In the genomic region with DNA sequence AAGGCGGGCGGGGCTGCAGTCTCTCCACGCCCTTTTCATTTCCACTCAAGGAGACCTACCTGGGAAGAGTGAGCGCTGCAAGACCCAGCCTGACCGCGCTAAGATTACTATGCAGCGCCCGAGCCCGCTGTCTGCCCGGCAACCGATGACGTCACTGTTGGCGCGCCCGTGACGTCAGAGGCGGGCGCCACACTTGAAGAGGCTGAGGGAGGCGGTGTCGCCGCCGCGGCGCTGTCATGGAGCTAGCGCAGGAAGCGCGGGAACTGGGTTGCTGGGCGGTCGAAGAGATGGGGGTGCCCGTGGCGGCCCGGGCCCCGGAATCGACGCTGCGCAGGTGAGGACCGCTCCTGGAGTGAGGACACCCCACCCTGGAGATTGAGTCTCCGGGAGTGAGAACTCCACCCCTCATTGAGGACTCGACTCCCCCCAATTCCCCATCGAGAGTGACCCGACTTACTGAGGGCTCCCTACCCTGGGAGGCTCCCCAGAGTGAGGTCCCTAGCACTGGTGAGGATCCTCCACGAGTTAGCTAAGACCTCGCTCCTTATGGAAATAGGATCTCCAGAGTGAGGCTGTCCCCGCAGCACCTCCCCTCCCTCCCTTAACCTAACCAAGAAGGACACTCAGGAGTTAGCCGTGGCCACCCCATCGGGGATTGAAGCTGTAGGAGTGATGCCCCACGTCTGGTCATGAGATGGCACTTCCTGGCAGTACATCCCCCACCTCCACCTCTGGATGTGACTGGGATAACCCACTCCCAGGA, we compare ENCODE assay signal across 1 cellular context.
TF ChIP-seq lines count a peak whose summit lies in the region.

A gene with protein sequence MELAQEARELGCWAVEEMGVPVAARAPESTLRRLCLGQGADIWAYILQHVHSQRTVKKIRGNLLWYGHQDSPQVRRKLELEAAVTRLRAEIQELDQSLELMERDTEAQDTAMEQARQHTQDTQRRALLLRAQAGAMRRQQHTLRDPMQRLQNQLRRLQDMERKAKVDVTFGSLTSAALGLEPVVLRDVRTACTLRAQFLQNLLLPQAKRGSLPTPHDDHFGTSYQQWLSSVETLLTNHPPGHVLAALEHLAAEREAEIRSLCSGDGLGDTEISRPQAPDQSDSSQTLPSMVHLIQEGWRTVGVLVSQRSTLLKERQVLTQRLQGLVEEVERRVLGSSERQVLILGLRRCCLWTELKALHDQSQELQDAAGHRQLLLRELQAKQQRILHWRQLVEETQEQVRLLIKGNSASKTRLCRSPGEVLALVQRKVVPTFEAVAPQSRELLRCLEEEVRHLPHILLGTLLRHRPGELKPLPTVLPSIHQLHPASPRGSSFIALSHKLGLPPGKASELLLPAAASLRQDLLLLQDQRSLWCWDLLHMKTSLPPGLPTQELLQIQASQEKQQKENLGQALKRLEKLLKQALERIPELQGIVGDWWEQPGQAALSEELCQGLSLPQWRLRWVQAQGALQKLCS (plus strand): TSS at position 177 of the 763 bp plus-strand sequence. CDS start 60 bp downstream, at position 237.

TF ChIP-seq in H1, 55 proteins besides CTCF, POLR2A, EP300 and RAD21 (continues in another document):
- TF ChIP-seq NRF1 (IDR thresholded peaks at IDR 0.05; ENCODE audit: low read depth, low read length) (no peak), GABPA (IDR thresholded peaks at IDR 0.05; ENCODE audit: borderline replicate concordance, insufficient read depth, low read length) (no peak), TCF12 (IDR thresholded peaks at IDR 0.05; ENCODE audit: low read depth, low read length) (no peak), POLR2AphosphoS5 (IDR thresholded peaks at IDR 0.05; ENCODE audit: low read depth, low read length) (peak; percentile 65), KDM5A (IDR thresholded peaks at IDR 0.05; ENCODE audit: low read length) (peak; percentile 71), EZH2 (IDR thresholded peaks at IDR 0.05; ENCODE audit: low read depth, low read length, severe bottlenecking) (no peak), CEBPB (IDR thresholded peaks at IDR 0.05; ENCODE audit: low read depth, low read length) (peak; percentile 9; the same call in 1 of the 2 replicates), SIRT6 (IDR thresholded peaks at IDR 0.05; ENCODE audit: low read length) (no peak), JUN (IDR thresholded peaks at IDR 0.05; ENCODE audit: low read depth, low read length) (peak; percentile 95), TBP (IDR thresholded peaks at IDR 0.05; ENCODE audit: low read depth, low read length) (peak; percentile 69), NANOG (IDR thresholded peaks at IDR 0.05; ENCODE audit: insufficient read depth, low read depth, low read length, poor library complexity, severe bottlenecking) (no peak), EGR1 (IDR thresholded peaks at IDR 0.05; ENCODE audit: borderline replicate concordance, low read depth, low read length) (no peak), ASH2L (IDR thresholded peaks at IDR 0.05; ENCODE audit: low read length) (peak; percentile 47), SP2 (IDR thresholded peaks at IDR 0.05; ENCODE audit: low read length) (no peak), CHD2 (IDR thresholded peaks at IDR 0.05; ENCODE audit: low read length) (peak; percentile 69; the same call in 1 of the 2 replicates), HDAC2 (IDR thresholded peaks at IDR 0.05; ENCODE audit: borderline replicate concordance in 1 of 2, low read depth in 2 of 2, low read length in 2 of 2) (peak in 1 of 2 experiments; percentile 83; a peak in 1 of 4 replicates), CTBP2 (IDR thresholded peaks at IDR 0.05; ENCODE audit: borderline replicate concordance, insufficient read depth, insufficient read length, low read length) (no peak), CBX5 (IDR thresholded peaks at IDR 0.05; ENCODE audit: low read depth, low read length) (no peak), CBX8 (IDR thresholded peaks at IDR 0.05; ENCODE audit: borderline replicate concordance, low read depth, low read length) (no peak), TEAD4 (IDR thresholded peaks at IDR 0.05; ENCODE audit: low read depth, low read length) (no peak), KDM4A (IDR thresholded peaks at IDR 0.05; ENCODE audit: low read depth, low read length, severe bottlenecking) (peak; percentile 100), RFX5 (IDR thresholded peaks at IDR 0.05; ENCODE audit: borderline replicate concordance, low read depth, low read length) (peak; percentile 100), SRF (IDR thresholded peaks at IDR 0.05; ENCODE audit: low read depth, low read length) (peak; percentile 90), SP1 (IDR thresholded peaks at IDR 0.05; ENCODE audit: low read depth, low read length) (peak; percentile 63; the same call in 1 of the 2 replicates), SIN3A (conservative IDR thresholded peaks at IDR 0.05 in 1 of 2, IDR thresholded peaks at IDR 0.05 in 1 of 2; ENCODE audit: low read depth in 1 of 2, low read length in 2 of 2) (peak; percentile 65 to 96; a peak in 2 of 4 replicates), JUND (IDR thresholded peaks at IDR 0.05; ENCODE audit: low read length) (peak; percentile 100), RXRA (IDR thresholded peaks at IDR 0.05; ENCODE audit: insufficient read depth, low read depth, low read length) (no peak), GTF2F1 (IDR thresholded peaks at IDR 0.05; ENCODE audit: borderline replicate concordance, low read depth, low read length) (peak; percentile 59; the same call in 1 of the 2 replicates), PHF8 (conservative IDR thresholded peaks at IDR 0.05; ENCODE audit: low read depth, low read length) (peak; percentile 68; the same call in 1 of the 2 replicates), RNF2 (IDR thresholded peaks at IDR 0.05; ENCODE audit: borderline replicate concordance, low read depth, low read length, missing control alignments, poor library complexity, severe bottlenecking) (no peak), YY1 (IDR thresholded peaks at IDR 0.05; ENCODE audit: low read depth, low read length) (peak; percentile 59; the same call in 1 of the 2 replicates), RBBP5 (IDR thresholded peaks at IDR 0.05; ENCODE audit: borderline replicate concordance, low read depth, low read length) (peak; percentile 48; the same call in 1 of the 2 replicates), ZNF274 (IDR thresholded peaks at IDR 0.05; ENCODE audit: borderline replicate concordance, extremely low read depth, low read length) (no peak), BCL11A (IDR thresholded peaks at IDR 0.05; ENCODE audit: low read depth in 2 of 2, low read length in 2 of 2) (no peak), FOSL1 (IDR thresholded peaks at IDR 0.05; ENCODE audit: insufficient read depth, low read depth, low read length) (no peak), BRCA1 (IDR thresholded peaks at IDR 0.05; ENCODE audit: low read depth, low read length) (peak; percentile 76), MAFK (IDR thresholded peaks at IDR 0.05; ENCODE audit: low read depth, low read length) (no peak), SIX5 (IDR thresholded peaks at IDR 0.05; ENCODE audit: low read depth, low read length) (no peak), HDAC6 (IDR thresholded peaks at IDR 0.05; ENCODE audit: low read depth, low read length) (no peak), TAF7 (optimal IDR thresholded peaks at IDR 0.05; ENCODE audit: borderline replicate concordance, low read depth, low read length) (peak; percentile 37)
- TF ChIP-seq, protein P1, sequence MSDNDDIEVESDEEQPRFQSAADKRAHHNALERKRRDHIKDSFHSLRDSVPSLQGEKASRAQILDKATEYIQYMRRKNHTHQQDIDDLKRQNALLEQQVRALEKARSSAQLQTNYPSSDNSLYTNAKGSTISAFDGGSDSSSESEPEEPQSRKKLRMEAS (IDR thresholded peaks at IDR 0.05): peak; percentile 86
- TF ChIP-seq, protein P2, sequence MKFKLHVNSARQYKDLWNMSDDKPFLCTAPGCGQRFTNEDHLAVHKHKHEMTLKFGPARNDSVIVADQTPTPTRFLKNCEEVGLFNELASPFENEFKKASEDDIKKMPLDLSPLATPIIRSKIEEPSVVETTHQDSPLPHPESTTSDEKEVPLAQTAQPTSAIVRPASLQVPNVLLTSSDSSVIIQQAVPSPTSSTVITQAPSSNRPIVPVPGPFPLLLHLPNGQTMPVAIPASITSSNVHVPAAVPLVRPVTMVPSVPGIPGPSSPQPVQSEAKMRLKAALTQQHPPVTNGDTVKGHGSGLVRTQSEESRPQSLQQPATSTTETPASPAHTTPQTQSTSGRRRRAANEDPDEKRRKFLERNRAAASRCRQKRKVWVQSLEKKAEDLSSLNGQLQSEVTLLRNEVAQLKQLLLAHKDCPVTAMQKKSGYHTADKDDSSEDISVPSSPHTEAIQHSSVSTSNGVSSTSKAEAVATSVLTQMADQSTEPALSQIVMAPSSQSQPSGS (IDR thresholded peaks at IDR 0.05; ENCODE audit: low read length): peak; percentile 88
- TF ChIP-seq, protein P3, sequence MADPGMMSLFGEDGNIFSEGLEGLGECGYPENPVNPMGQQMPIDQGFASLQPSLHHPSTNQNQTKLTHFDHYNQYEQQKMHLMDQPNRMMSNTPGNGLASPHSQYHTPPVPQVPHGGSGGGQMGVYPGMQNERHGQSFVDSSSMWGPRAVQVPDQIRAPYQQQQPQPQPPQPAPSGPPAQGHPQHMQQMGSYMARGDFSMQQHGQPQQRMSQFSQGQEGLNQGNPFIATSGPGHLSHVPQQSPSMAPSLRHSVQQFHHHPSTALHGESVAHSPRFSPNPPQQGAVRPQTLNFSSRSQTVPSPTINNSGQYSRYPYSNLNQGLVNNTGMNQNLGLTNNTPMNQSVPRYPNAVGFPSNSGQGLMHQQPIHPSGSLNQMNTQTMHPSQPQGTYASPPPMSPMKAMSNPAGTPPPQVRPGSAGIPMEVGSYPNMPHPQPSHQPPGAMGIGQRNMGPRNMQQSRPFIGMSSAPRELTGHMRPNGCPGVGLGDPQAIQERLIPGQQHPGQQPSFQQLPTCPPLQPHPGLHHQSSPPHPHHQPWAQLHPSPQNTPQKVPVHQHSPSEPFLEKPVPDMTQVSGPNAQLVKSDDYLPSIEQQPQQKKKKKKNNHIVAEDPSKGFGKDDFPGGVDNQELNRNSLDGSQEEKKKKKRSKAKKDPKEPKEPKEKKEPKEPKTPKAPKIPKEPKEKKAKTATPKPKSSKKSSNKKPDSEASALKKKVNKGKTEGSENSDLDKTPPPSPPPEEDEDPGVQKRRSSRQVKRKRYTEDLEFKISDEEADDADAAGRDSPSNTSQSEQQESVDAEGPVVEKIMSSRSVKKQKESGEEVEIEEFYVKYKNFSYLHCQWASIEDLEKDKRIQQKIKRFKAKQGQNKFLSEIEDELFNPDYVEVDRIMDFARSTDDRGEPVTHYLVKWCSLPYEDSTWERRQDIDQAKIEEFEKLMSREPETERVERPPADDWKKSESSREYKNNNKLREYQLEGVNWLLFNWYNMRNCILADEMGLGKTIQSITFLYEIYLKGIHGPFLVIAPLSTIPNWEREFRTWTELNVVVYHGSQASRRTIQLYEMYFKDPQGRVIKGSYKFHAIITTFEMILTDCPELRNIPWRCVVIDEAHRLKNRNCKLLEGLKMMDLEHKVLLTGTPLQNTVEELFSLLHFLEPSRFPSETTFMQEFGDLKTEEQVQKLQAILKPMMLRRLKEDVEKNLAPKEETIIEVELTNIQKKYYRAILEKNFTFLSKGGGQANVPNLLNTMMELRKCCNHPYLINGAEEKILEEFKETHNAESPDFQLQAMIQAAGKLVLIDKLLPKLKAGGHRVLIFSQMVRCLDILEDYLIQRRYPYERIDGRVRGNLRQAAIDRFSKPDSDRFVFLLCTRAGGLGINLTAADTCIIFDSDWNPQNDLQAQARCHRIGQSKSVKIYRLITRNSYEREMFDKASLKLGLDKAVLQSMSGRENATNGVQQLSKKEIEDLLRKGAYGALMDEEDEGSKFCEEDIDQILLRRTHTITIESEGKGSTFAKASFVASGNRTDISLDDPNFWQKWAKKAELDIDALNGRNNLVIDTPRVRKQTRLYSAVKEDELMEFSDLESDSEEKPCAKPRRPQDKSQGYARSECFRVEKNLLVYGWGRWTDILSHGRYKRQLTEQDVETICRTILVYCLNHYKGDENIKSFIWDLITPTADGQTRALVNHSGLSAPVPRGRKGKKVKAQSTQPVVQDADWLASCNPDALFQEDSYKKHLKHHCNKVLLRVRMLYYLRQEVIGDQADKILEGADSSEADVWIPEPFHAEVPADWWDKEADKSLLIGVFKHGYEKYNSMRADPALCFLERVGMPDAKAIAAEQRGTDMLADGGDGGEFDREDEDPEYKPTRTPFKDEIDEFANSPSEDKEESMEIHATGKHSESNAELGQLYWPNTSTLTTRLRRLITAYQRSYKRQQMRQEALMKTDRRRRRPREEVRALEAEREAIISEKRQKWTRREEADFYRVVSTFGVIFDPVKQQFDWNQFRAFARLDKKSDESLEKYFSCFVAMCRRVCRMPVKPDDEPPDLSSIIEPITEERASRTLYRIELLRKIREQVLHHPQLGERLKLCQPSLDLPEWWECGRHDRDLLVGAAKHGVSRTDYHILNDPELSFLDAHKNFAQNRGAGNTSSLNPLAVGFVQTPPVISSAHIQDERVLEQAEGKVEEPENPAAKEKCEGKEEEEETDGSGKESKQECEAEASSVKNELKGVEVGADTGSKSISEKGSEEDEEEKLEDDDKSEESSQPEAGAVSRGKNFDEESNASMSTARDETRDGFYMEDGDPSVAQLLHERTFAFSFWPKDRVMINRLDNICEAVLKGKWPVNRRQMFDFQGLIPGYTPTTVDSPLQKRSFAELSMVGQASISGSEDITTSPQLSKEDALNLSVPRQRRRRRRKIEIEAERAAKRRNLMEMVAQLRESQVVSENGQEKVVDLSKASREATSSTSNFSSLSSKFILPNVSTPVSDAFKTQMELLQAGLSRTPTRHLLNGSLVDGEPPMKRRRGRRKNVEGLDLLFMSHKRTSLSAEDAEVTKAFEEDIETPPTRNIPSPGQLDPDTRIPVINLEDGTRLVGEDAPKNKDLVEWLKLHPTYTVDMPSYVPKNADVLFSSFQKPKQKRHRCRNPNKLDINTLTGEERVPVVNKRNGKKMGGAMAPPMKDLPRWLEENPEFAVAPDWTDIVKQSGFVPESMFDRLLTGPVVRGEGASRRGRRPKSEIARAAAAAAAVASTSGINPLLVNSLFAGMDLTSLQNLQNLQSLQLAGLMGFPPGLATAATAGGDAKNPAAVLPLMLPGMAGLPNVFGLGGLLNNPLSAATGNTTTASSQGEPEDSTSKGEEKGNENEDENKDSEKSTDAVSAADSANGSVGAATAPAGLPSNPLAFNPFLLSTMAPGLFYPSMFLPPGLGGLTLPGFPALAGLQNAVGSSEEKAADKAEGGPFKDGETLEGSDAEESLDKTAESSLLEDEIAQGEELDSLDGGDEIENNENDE (IDR thresholded peaks at IDR 0.05; ENCODE audit: insufficient replicate concordance, low read length): no peak
- TF ChIP-seq, protein P4, sequence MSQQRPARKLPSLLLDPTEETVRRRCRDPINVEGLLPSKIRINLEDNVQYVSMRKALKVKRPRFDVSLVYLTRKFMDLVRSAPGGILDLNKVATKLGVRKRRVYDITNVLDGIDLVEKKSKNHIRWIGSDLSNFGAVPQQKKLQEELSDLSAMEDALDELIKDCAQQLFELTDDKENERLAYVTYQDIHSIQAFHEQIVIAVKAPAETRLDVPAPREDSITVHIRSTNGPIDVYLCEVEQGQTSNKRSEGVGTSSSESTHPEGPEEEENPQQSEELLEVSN (IDR thresholded peaks at IDR 0.05): peak; percentile 93
- TF ChIP-seq, protein P5, sequence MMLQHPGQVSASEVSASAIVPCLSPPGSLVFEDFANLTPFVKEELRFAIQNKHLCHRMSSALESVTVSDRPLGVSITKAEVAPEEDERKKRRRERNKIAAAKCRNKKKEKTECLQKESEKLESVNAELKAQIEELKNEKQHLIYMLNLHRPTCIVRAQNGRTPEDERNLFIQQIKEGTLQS (IDR thresholded peaks at IDR 0.05; ENCODE audit: insufficient read depth, low read depth, low read length): peak; percentile 96
- TF ChIP-seq, protein P6, sequence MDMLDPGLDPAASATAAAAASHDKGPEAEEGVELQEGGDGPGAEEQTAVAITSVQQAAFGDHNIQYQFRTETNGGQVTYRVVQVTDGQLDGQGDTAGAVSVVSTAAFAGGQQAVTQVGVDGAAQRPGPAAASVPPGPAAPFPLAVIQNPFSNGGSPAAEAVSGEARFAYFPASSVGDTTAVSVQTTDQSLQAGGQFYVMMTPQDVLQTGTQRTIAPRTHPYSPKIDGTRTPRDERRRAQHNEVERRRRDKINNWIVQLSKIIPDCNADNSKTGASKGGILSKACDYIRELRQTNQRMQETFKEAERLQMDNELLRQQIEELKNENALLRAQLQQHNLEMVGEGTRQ (IDR thresholded peaks at IDR 0.05; ENCODE audit: low read length): peak; percentile 10; the same call in 1 of the 2 replicates
